In genomic region chr12:116196226-116196625, GRCh38 we compare ENCODE assay signal across 22 cellular contexts.
DNase-seq lines count a peak whose midpoint lies in the region; ATAC-seq and FAIRE-seq lines count a peak whose summit lies in the region.
"Had no signal": no experiment of that assay in that cellular context is flagged by ENCODE, and none has a peak within 500 bp of the region (broad histone marks: within the 10 kb centered on the region; RNA-seq: fewer than 3 reads in every experiment).

No MANE protein-coding gene starts in this region.

- ATAC-seq in left ventricle myocardium superior (peak; percentile 43), HG03460 (IDR thresholded peaks at IDR 0.05; ENCODE audit: unreplicated experiment) (no peak)
- ATAC-seq in stimulated activated naive B cell treated with anti-CD40 and anti-IgM and Interleukin-4, amounts not matched to agents 10 μg/mL and 1 μg/mL and 100 μg/mL, for 72 hours (replicated peaks): no peak
- ATAC-seq: activated naive CD4-positive, alpha-beta T cell treated with anti-CD3 and anti-CD28 coated beads, Interleukin-2, amount 50 U/mL, for 72 hours; naive thymus-derived CD4-positive, alpha-beta T cell had no signal

- H3K27ac Mint-ChIP-seq in stimulated activated naive B cell treated with anti-CD40 and anti-IgM and Interleukin-4, amounts not matched to agents 10 μg/mL and 1 μg/mL and 100 μg/mL, for 72 hours: peak overlapping the region; percentile 31
- H3K27ac Mint-ChIP-seq: activated T-helper 1 cell treated with anti-CD3 and anti-CD28 coated beads, Interleukin-12 subunit alpha, Interleukin-12 subunit beta, Interleukin-2, Interleukin-4 antibody, amounts not matched to agents 30 ng/mL and 10 ng/mL and 1 ng/mL, durations not matched to agents 14 hours and 24 hours and 36 hours had no signal

- peaks cover 0 to 1% of the 10 kb centered on the region in 2 donors for H3K36me3 Mint-ChIP-seq in stimulated activated naive B cell treated with anti-CD40 and anti-IgM and Interleukin-4, amounts not matched to agents 10 μg/mL and 1 μg/mL and 100 μg/mL, for 72 hours
- H3K36me3 Mint-ChIP-seq: activated naive CD4-positive, alpha-beta T cell treated with anti-CD3 and anti-CD28 coated beads, Interleukin-2, amount 50 U/mL, for 72 hours; CD4-positive, CD25-positive, alpha-beta regulatory T cell had no signal

- intact Hi-C loops in left ventricle myocardium superior (cut with micrococcal nuclease) (no loop called here), cardiac septum (cut with DNase I) (no loop called here)

- no peaks in the 10 kb centered on the region for H3K9me3 Mint-ChIP-seq in stimulated activated naive B cell treated with anti-CD40 and anti-IgM and Interleukin-4, amounts not matched to agents 10 μg/mL and 1 μg/mL and 100 μg/mL, for 72 hours
- H3K9me3 Mint-ChIP-seq: activated naive CD4-positive, alpha-beta T cell treated with anti-CD3 and anti-CD28 coated beads, Interleukin-2, amount 50 U/mL, for 72 hours; activated T-helper 1 cell treated with anti-CD3 and anti-CD28 coated beads, Interleukin-12 subunit alpha, Interleukin-12 subunit beta, Interleukin-2, Interleukin-4 antibody, amounts not matched to agents 30 ng/mL and 10 ng/mL and 1 ng/mL, durations not matched to agents 14 hours and 24 hours and 36 hours; CD4-positive, CD25-positive, alpha-beta regulatory T cell; naive thymus-derived CD4-positive, alpha-beta T cell had no signal

- FAIRE-seq in RCC 7860 (lab: Jason Lieb, UNC): no peak

- no peak for DNase-seq in left ventricle myocardium superior
- no peak for DNase-seq in cardiac septum (ENCODE audit: low spot score)
- DNase-seq in OCI-M1 (lab: John Stamatoyannopoulos, UW): peak; percentile 72
- peak; percentile 6 for DNase-seq in left kidney (ENCODE audit: low read depth, low spot score)
- no peak for DNase-seq in stimulated activated naive B cell treated with anti-CD40 and anti-IgM and Interleukin-4, amounts not matched to agents 10 μg/mL and 1 μg/mL and 100 μg/mL, for 72 hours
- DNase-seq in activated CD4-positive, alpha-beta T cell treated with anti-CD3 and anti-CD28 coated beads, Interleukin-2, amount 50 U/mL, for 48 hours: no peak
- DNase-seq in RCC 7860 (ENCODE audit: low spot score): no peak
- DNase-seq: activated CD4-positive, CD25-positive, alpha-beta regulatory T cell treated with anti-CD3 and anti-CD28 coated beads, Interleukin-2, amount 50 U/mL, for 72 hours; activated CD8-positive, alpha-beta memory T cell treated with anti-CD3 and anti-CD28 coated beads for 24 hours; CD4-positive, CD25-positive, alpha-beta regulatory T cell; colonic mucosa; DMS 273 treated with DMSO at 0.1 percent for 48 hours; head of caudate nucleus; MV-4-11; naive thymus-derived CD4-positive, alpha-beta T cell; NCI-H1694 treated with DMSO at 0.1 percent for 48 hours; NCI-H345; T-helper 9 cell; thyroid gland had no signal

- H3K4me1 Mint-ChIP-seq in stimulated activated naive B cell treated with anti-CD40 and anti-IgM and Interleukin-4, amounts not matched to agents 10 μg/mL and 1 μg/mL and 100 μg/mL, for 72 hours: peaks cover 46 to 84% of the 10 kb centered on the region in 2 donors

- no peaks in the 10 kb centered on the region for H3K27me3 Mint-ChIP-seq in stimulated activated naive B cell treated with anti-CD40 and anti-IgM and Interleukin-4, amounts not matched to agents 10 μg/mL and 1 μg/mL and 100 μg/mL, for 72 hours
- H3K27me3 Mint-ChIP-seq: CD4-positive, CD25-positive, alpha-beta regulatory T cell; naive thymus-derived CD4-positive, alpha-beta T cell had no signal

- no peak overlapping the region for H3K4me3 Mint-ChIP-seq in stimulated activated naive B cell treated with anti-CD40 and anti-IgM and Interleukin-4, amounts not matched to agents 10 μg/mL and 1 μg/mL and 100 μg/mL, for 72 hours
- H3K4me3 Mint-ChIP-seq: activated T-helper 1 cell treated with anti-CD3 and anti-CD28 coated beads, Interleukin-12 subunit alpha, Interleukin-12 subunit beta, Interleukin-2, Interleukin-4 antibody, amounts not matched to agents 30 ng/mL and 10 ng/mL and 1 ng/mL, durations not matched to agents 14 hours and 24 hours and 36 hours had no signal

Comparison
In these comparisons a context has a peak if more than half of its experiments do, and no peak if none do; other contexts are left out.
1. DNase-seq: peak in OCI-M1 (single experiment) and left kidney (single experiment); none in left ventricle myocardium superior (single experiment), cardiac septum (single experiment), stimulated activated naive B cell treated with anti-CD40 and anti-IgM and Interleukin-4, amounts not matched to agents 10 μg/mL and 1 μg/mL and 100 μg/mL, for 72 hours (single experiment), activated CD4-positive, alpha-beta T cell treated with anti-CD3 and anti-CD28 coated beads, Interleukin-2, amount 50 U/mL, for 48 hours (0 of 2) and RCC 7860 (single experiment).